Comparison of ENCODE assay signal across 8 cellular contexts in genomic region chr16:89489040-89489721, GRCh38. TPM values are rescaled to one million over a fixed set of nuclear protein-coding genes. Genes with fewer than 3 reads are reported as not detected.
DNase-seq lines count a peak whose midpoint lies in the region; ATAC-seq and TF ChIP-seq lines count a peak whose summit lies in the region.

No MANE protein-coding gene starts in this region.

- H3K9me3 Mint-ChIP-seq in CD4-positive, alpha-beta memory T cell: peaks cover 0 to 5% (median 0%) of the 10 kb centered on the region in 8 donors
- H3K9me3 Mint-ChIP-seq in activated CD4-positive, alpha-beta T cell treated with anti-CD3 and anti-CD28 coated beads, Interleukin-2, amount 10 ng/mL, durations not matched to agents 24 days and 14 days: no peaks in the 10 kb centered on the region

- H3K4me3 Mint-ChIP-seq in CD4-positive, alpha-beta memory T cell: peak overlapping the region; percentile 88 to 97 (median 93)
- H3K4me3 Mint-ChIP-seq in activated CD4-positive, alpha-beta T cell treated with anti-CD3 and anti-CD28 coated beads, Interleukin-2, amount 10 ng/mL, durations not matched to agents 24 days and 14 days: peak overlapping the region; percentile 88

- H3K4me3 ChIP-seq in CD4-positive, alpha-beta memory T cell (ENCODE audit: low read length in 2 of 2): peak overlapping the region; percentile 51 to 63
- peak overlapping the region; percentile 97 for H3K4me3 ChIP-seq in coronary artery

- H3K9me3 ChIP-seq in CD4-positive, alpha-beta memory T cell (ENCODE audit: control insufficient read depth in 1 of 2, low read length in 2 of 2): no peaks in the 10 kb centered on the region

- TF ChIP-seq CTCF in coronary artery (IDR thresholded peaks at IDR 0.05): no peak

- H3K27me3 ChIP-seq in CD4-positive, alpha-beta memory T cell (ENCODE audit: insufficient read depth, low read length): no peaks in the 10 kb centered on the region

- H3K4me1 ChIP-seq in CD4-positive, alpha-beta memory T cell (ENCODE audit: insufficient read depth, low read length): peaks cover 71% of the 10 kb centered on the region

- H3K27ac Mint-ChIP-seq in CD4-positive, alpha-beta memory T cell: peak overlapping the region; percentile 96 to 99 (median 97)
- H3K27ac Mint-ChIP-seq in activated CD4-positive, alpha-beta T cell treated with anti-CD3 and anti-CD28 coated beads, Interleukin-2, amount 10 ng/mL, durations not matched to agents 24 days and 14 days: peak overlapping the region; percentile 86

- CTCF ChIA-PET in CD4-positive, alpha-beta memory T cell (lab: Charles Lee; ENCODE audit: partially characterized antibody): interaction anchor here (0.9 to 1.5 kb wide), 8 partner anchors 17 to 176 kb away, joined by 3 to 6 read pairs (median 4); no protein-coding TSS in a partner anchor

- peak; percentile 21 for ATAC-seq in GM21786 (IDR thresholded peaks at IDR 0.05; ENCODE audit: unreplicated experiment)

- DNase-seq in CD4-positive, alpha-beta memory T cell: peak; percentile 82 to 95 (median 91)
- DNase-seq in NCI-H446 (lab: John Stamatoyannopoulos, UW) (peak; percentile 16 to 52), coronary artery (ENCODE audit: low spot score) (peak; percentile 93), left kidney (ENCODE audit: low read depth, low spot score) (peak; percentile 96), NCI-H187 (lab: John Stamatoyannopoulos, UW) (no peak)
- DNase-seq in activated CD4-positive, alpha-beta T cell treated with anti-CD3 and anti-CD28 coated beads, Interleukin-2, amount 10 ng/mL, durations not matched to agents 24 days and 14 days: peak; percentile 94
- peak; percentile 69 to 86 for DNase-seq in stimulated activated CD4-positive, alpha-beta T cell treated with anti-CD3 and anti-CD28 coated beads, Interleukin-1b, Interleukin-23, amount 100 ng/mL, for 4 hours (ENCODE audit: low read depth in 2 of 2)

- H3K27me3 Mint-ChIP-seq in CD4-positive, alpha-beta memory T cell: no peaks in the 10 kb centered on the region
- no peaks in the 10 kb centered on the region for H3K27me3 Mint-ChIP-seq in activated CD4-positive, alpha-beta T cell treated with anti-CD3 and anti-CD28 coated beads, Interleukin-2, amount 10 ng/mL, durations not matched to agents 24 days and 14 days

- no peaks in the 10 kb centered on the region for H3K36me3 ChIP-seq in CD4-positive, alpha-beta memory T cell (ENCODE audit: insufficient read depth, low read length)

- peaks cover 0 to 33% of the 10 kb centered on the region in 2 donors for H3K36me3 Mint-ChIP-seq in CD4-positive, alpha-beta memory T cell
- peaks cover 10% of the 10 kb centered on the region for H3K36me3 Mint-ChIP-seq in activated CD4-positive, alpha-beta T cell treated with anti-CD3 and anti-CD28 coated beads, Interleukin-2, amount 10 ng/mL, durations not matched to agents 24 days and 14 days (ENCODE audit: low read depth)

- POLR2A ChIA-PET in CD4-positive, alpha-beta memory T cell (lab: Charles Lee; ENCODE audit: partially characterized antibody): interaction anchor here (0.6 to 5.4 kb wide), 22 partner anchors 9 to 174 kb away, joined by 3 to 79 read pairs (median 6); partner anchors contain the start of gene SPG7

- H3K4me1 Mint-ChIP-seq in CD4-positive, alpha-beta memory T cell: peaks cover 45 to 83% (median 67%) of the 10 kb centered on the region in 4 donors
- peaks cover 53% of the 10 kb centered on the region for H3K4me1 Mint-ChIP-seq in activated CD4-positive, alpha-beta T cell treated with anti-CD3 and anti-CD28 coated beads, Interleukin-2, amount 10 ng/mL, durations not matched to agents 24 days and 14 days

- intact Hi-C loops in CD4-positive, alpha-beta memory T cell (cut with micrococcal nuclease): loop anchor here (1.0 to 5.0 kb wide), 4 partner anchors 100 to 172 kb away; no protein-coding TSS in a partner anchor
- intact Hi-C loops in activated CD4-positive, alpha-beta T cell treated with anti-CD3 and anti-CD28 coated beads, Interleukin-2, amount 10 ng/mL, durations not matched to agents 24 days and 14 days (cut with micrococcal nuclease): loop anchor here (2.0 to 5.0 kb wide), 2 partner anchors 66 to 157 kb away; no protein-coding TSS in a partner anchor

- peak overlapping the region; percentile 65 for H3K27ac ChIP-seq in CD4-positive, alpha-beta memory T cell (ENCODE audit: low read depth, low read length)
- peak overlapping the region; percentile 99 for H3K27ac ChIP-seq in coronary artery

RNA-seq across cellular contexts. Expression of gene ANKRD11, which starts 1.2 kb away (rescaled TPM):
- 100 to 1,000 TPM; 229 to 246 TPM for total RNA-seq in CD4-positive, alpha-beta memory T cell
- 10 to 100 TPM in 1 of 2 donors, 1 to 10 TPM in 1; 3.9 to 49.7 TPM for polyA plus RNA-seq in CD4-positive, alpha-beta memory T cell
- total RNA-seq in activated CD4-positive, alpha-beta T cell treated with anti-CD3 and anti-CD28 coated beads, Interleukin-2, amount 10 ng/mL, durations not matched to agents 24 days and 14 days: 152 TPM in 2 replicates

RNA-seq across cellular contexts. Expression of gene SPG7, which starts 19.0 kb away (rescaled TPM):
- 100 to 1,000 TPM; 157 to 160 TPM for total RNA-seq in CD4-positive, alpha-beta memory T cell
- 10 to 100 TPM; 46.4 to 48.5 TPM for polyA plus RNA-seq in CD4-positive, alpha-beta memory T cell
- total RNA-seq in activated CD4-positive, alpha-beta T cell treated with anti-CD3 and anti-CD28 coated beads, Interleukin-2, amount 10 ng/mL, durations not matched to agents 24 days and 14 days: 109 and 110 TPM in 2 replicates

Comparison
In these comparisons a context has a peak if more than half of its experiments do, and no peak if none do; other contexts are left out.
1. DNase-seq: peak in CD4-positive, alpha-beta memory T cell (5 of 5), NCI-H446 (2 of 2), activated CD4-positive, alpha-beta T cell treated with anti-CD3 and anti-CD28 coated beads, Interleukin-2, amount 10 ng/mL, durations not matched to agents 24 days and 14 days (single experiment), coronary artery (single experiment), left kidney (single experiment) and stimulated activated CD4-positive, alpha-beta T cell treated with anti-CD3 and anti-CD28 coated beads, Interleukin-1b, Interleukin-23, amount 100 ng/mL, for 4 hours (2 of 2); none in NCI-H187 (0 of 2).